5 cellular contexts compared by ENCODE assay signal in genomic region chr2:126822115-126822514, GRCh38.
"Had no signal": no experiment of that assay in that cellular context is flagged by ENCODE, and none has a peak within 500 bp of the region (broad histone marks: within the 10 kb centered on the region; RNA-seq: fewer than 3 reads in every experiment).

No MANE protein-coding gene starts in this region.

- H3K27ac Mint-ChIP-seq: H9 had no signal

- H3K27ac ChIP-seq: GM23248 had no signal

- H3K4me3 Mint-ChIP-seq: H9 had no signal

- DNase-seq: GM23248, GOT3, H9, HCEC 1CT, IMR-90 had no signal

- H3K4me3 ChIP-seq: GM23248 had no signal
